Comparison of ENCODE assay signal across 20 cellular contexts in genomic region chrX:37781808-37782207, GRCh38. TPM values are rescaled to one million over a fixed set of nuclear protein-coding genes. Genes with fewer than 3 reads are reported as not detected.
DNase-seq lines count a peak whose midpoint lies in the region; ATAC-seq, FAIRE-seq and TF ChIP-seq lines count a peak whose summit lies in the region.
"Had no signal": no experiment of that assay in that cellular context is flagged by ENCODE, and none has a peak within 500 bp of the region (broad histone marks: within the 10 kb centered on the region; RNA-seq: fewer than 3 reads in every experiment).

No MANE protein-coding gene starts in this region.

- peak overlapping the region; percentile 88 to 97 (median 92) for H3K4me3 Mint-ChIP-seq in naive B cell
- H3K4me3 Mint-ChIP-seq in endodermal cell = no peak overlapping the region
- H3K4me3 Mint-ChIP-seq: activated naive CD4-positive, alpha-beta T cell treated with anti-CD3 and anti-CD28 coated beads, Interleukin-2, amount 10 ng/mL, durations not matched to agents 7 days and 5 days had no signal

- WGBS in heart left ventricle, 4 donors = 68 to 81% (median 76%) methylated on average over 3 of the region's 3 CpGs
- 100% methylated on average over 1 to 3 of the region's 3 CpGs for WGBS in endodermal cell (ENCODE audit: insufficient coverage in 1 of 2, insufficient read length in 1 of 2), 2 experiments

- H3K36me3 Mint-ChIP-seq in naive B cell = peaks cover 34 to 35% of the 10 kb centered on the region in 2 donors
- H3K36me3 Mint-ChIP-seq in endodermal cell (ENCODE audit: low read depth) = no peaks in the 10 kb centered on the region
- H3K36me3 Mint-ChIP-seq: activated naive CD4-positive, alpha-beta T cell treated with anti-CD3 and anti-CD28 coated beads, Interleukin-2, amount 10 ng/mL, durations not matched to agents 7 days and 5 days had no signal

- H3K36me3 ChIP-seq in heart left ventricle (no peaks in the 10 kb centered on the region), endodermal cell (ENCODE audit: control insufficient read depth, insufficient read depth, low read length) (no peaks in the 10 kb centered on the region)
- H3K36me3 ChIP-seq: stomach had no signal

- H3K9me3 ChIP-seq in heart left ventricle (no peaks in the 10 kb centered on the region), endodermal cell (ENCODE audit: control insufficient read depth, low read length) (no peaks in the 10 kb centered on the region)
- H3K9me3 ChIP-seq: stomach had no signal

- no peak overlapping the region for H3K9ac ChIP-seq in endodermal cell (ENCODE audit: extremely low read depth, low read length, poor library complexity, severe bottlenecking)
- H3K9ac ChIP-seq: GM23248 had no signal

- TF ChIP-seq CTCF in D721Med (IDR thresholded peaks at IDR 0.05; ENCODE audit: insufficient read depth, missing control alignments) (no peak), heart left ventricle (IDR thresholded peaks at IDR 0.05) (no peak), endodermal cell (conservative IDR thresholded peaks at IDR 0.05) (no peak)

- H3K4me1 Mint-ChIP-seq in naive B cell (peaks cover 41 to 57% (median 52%) of the 10 kb centered on the region in 3 donors), endodermal cell (peaks cover 1% of the 10 kb centered on the region)

- peaks cover 0 to 18% (median 0%) of the 10 kb centered on the region in 3 donors for H3K27me3 Mint-ChIP-seq in naive B cell
- H3K27me3 Mint-ChIP-seq in endodermal cell (ENCODE audit: insufficient read depth) = no peaks in the 10 kb centered on the region
- H3K27me3 Mint-ChIP-seq: activated naive CD4-positive, alpha-beta T cell treated with anti-CD3 and anti-CD28 coated beads, Interleukin-2, amount 10 ng/mL, durations not matched to agents 7 days and 5 days had no signal

- peak; percentile 48 for FAIRE-seq in D721Med (lab: Jason Lieb, UNC)

- intact Hi-C loops in heart left ventricle (cut with DNase I) = no loop called here

- H3K4me1 ChIP-seq in heart left ventricle (peaks cover 0 to 14% (median 0%) of the 10 kb centered on the region in 12 donors), endodermal cell (ENCODE audit: control insufficient read depth, insufficient read depth, low read length) (no peaks in the 10 kb centered on the region)
- H3K4me1 ChIP-seq: stomach had no signal

- TF ChIP-seq POLR2A in heart left ventricle (IDR thresholded peaks at IDR 0.05) = no peak

- peak overlapping the region in 6 of 12 donors; percentile 9 to 54 (median 26) for H3K4me3 ChIP-seq in heart left ventricle
- H3K4me3 ChIP-seq in endodermal cell (ENCODE audit: low read length) = no peak overlapping the region
- H3K4me3 ChIP-seq: GM23248, SK-N-MC, stomach had no signal

- peak overlapping the region in 1 of 12 donors; percentile 76 for H3K27ac ChIP-seq in heart left ventricle
- no peak overlapping the region for H3K27ac ChIP-seq in endodermal cell (ENCODE audit: low read depth, low read length)
- H3K27ac ChIP-seq: coronary artery, GM23248, SK-N-MC, stomach had no signal

- ATAC-seq in GM18907 (IDR thresholded peaks at IDR 0.05; ENCODE audit: unreplicated experiment) (peak; percentile 19), naive B cell (ENCODE audit: low read depth in 2 of 2) (no peak), heart left ventricle (no peak)

- H3K27ac Mint-ChIP-seq in naive B cell = peak overlapping the region; percentile 39 to 90 (median 74)
- no peak overlapping the region for H3K27ac Mint-ChIP-seq in endodermal cell
- H3K27ac Mint-ChIP-seq: activated naive CD4-positive, alpha-beta T cell treated with anti-CD3 and anti-CD28 coated beads, Interleukin-2, amount 10 ng/mL, durations not matched to agents 7 days and 5 days had no signal

- H3K27me3 ChIP-seq in heart left ventricle (no peaks in the 10 kb centered on the region), endodermal cell (ENCODE audit: control insufficient read depth, insufficient read depth, low read length, poor library complexity, severe bottlenecking) (no peaks in the 10 kb centered on the region)
- H3K27me3 ChIP-seq: stomach had no signal

- peaks cover 0 to 3% (median 0%) of the 10 kb centered on the region in 7 donors for H3K9me3 Mint-ChIP-seq in naive B cell
- H3K9me3 Mint-ChIP-seq in endodermal cell = peaks cover 28% of the 10 kb centered on the region
- H3K9me3 Mint-ChIP-seq: activated naive CD4-positive, alpha-beta T cell treated with anti-CD3 and anti-CD28 coated beads, Interleukin-2, amount 10 ng/mL, durations not matched to agents 7 days and 5 days had no signal

- DNase-seq in D721Med (ENCODE audit: insufficient read length, low spot score) (no peak), NOMO-1 treated with DMSO at 0.1 percent for 48 hours (lab: John Stamatoyannopoulos, UW; ENCODE audit: unreplicated experiment) (peak; percentile 13), naive B cell (no peak), heart left ventricle (no peak), endodermal cell (no peak), germinal center (ENCODE audit: low spot score) (no peak), NCI-H526 treated with DMSO at 0.1 percent for 48 hours (lab: John Stamatoyannopoulos, UW) (no peak)
- DNase-seq: activated CD4-positive, alpha-beta T cell treated with anti-CD3 and anti-CD28 coated beads for 4 hours; activated naive CD4-positive, alpha-beta T cell treated with anti-CD3 and anti-CD28 coated beads, Interleukin-2, amount 10 ng/mL, durations not matched to agents 7 days and 5 days; GM23248; mammary epithelial cell; NCI-H187; NCI-H446 treated with DMSO at 0.1 percent for 48 hours; stimulated activated CD4-positive, alpha-beta T cell treated with anti-CD3 and anti-CD28 coated beads, Interleukin-15, amount 100 ng/mL, for 24 hours; stomach; T1000 had no signal

RNA-seq across cellular contexts. Expression of gene CYBB, which starts 1.9 kb away (rescaled TPM):
- polyA plus RNA-seq in naive B cell (ENCODE audit: low read depth in 6 of 6) = 100 to 1,000 TPM in 5 of 6 donors, 10 to 100 TPM in 1; 81.2 to 182 (median 161) TPM
- 100 to 1,000 TPM in 1 of 9 donors, 10 to 100 TPM in 3, 1 to 10 TPM in 5; 5.6 to 180 (median 9.3) TPM for total RNA-seq in heart left ventricle
- polyA plus RNA-seq in heart left ventricle = 1 to 10 TPM; 1.4 to 3.5 TPM
- total RNA-seq in endodermal cell = not detected
- polyA plus RNA-seq in endodermal cell (2013, experiment 1 of 2) = not detected
- 0.04 TPM for polyA plus RNA-seq in endodermal cell (2013, experiment 2 of 2)
- total RNA-seq: epithelial cell of proximal tubule, GM23248 had no signal
- polyA plus RNA-seq: GM23248 had no signal

Comparison
In these comparisons a context has a peak if more than half of its experiments do, and no peak if none do; other contexts are left out.
1. RNA of gene CYBB, which starts 1.9 kb away (total RNA-seq): 5.6 to 180 TPM in heart left ventricle; not detected in endodermal cell; every median in the first group is over 4 times any median in the second.